Comparison of ENCODE assay signal across 8 cellular contexts in genomic region chr9:4297151-4297794, GRCh38. TPM values are rescaled to one million over a fixed set of nuclear protein-coding genes. Genes with fewer than 3 reads are reported as not detected.
A peak's percentile ranks its signal among the peaks of the same experiment; 100 is the strongest.
DNase-seq lines count a peak whose midpoint lies in the region; ATAC-seq and TF ChIP-seq lines count a peak whose summit lies in the region.

No MANE protein-coding gene starts in this region.

- ATAC-seq in GM19372 (IDR thresholded peaks at IDR 0.05; ENCODE audit: low read depth, unreplicated experiment) = peak; percentile 24
- no peak for ATAC-seq in HG03565 (IDR thresholded peaks at IDR 0.05; ENCODE audit: unreplicated experiment)

- peak; percentile 76 for DNase-seq in COLO668 (lab: John Stamatoyannopoulos, UW; ENCODE audit: unreplicated experiment)
- peak; percentile 90 for DNase-seq in HT1080 (ENCODE audit: low read depth)
- DNase-seq in SKM-1 (lab: John Stamatoyannopoulos, UW; ENCODE audit: unreplicated experiment) = peak; percentile 84
- DNase-seq in T47D (ENCODE audit: low read depth in 1 of 2, low spot score in 1 of 2) = peak; percentile 85 to 86
- DNase-seq in retinal pigment epithelial cell (ENCODE audit: low read depth) = peak; percentile 51

- peaks cover 6% of the 10 kb centered on the region for H3K4me1 ChIP-seq in iPS-18a (ENCODE audit: control insufficient read depth, low read depth, low read length)

- no peaks in the 10 kb centered on the region for H3K36me3 ChIP-seq in iPS-18a (ENCODE audit: control insufficient read depth, low read depth, low read length)

- in situ Hi-C loops in T47D (cut with HindIII; ENCODE audit: low pct_unique_long_range_greater_than_20kb, low sequenced_read_pairs) = no loop called here

- peaks cover 61% of the 10 kb centered on the region for H3K27me3 ChIP-seq in iPS-18a (ENCODE audit: control insufficient read depth, insufficient read depth, low read length)

- H3K4me3 ChIP-seq in iPS-18a (ENCODE audit: low read length) (peak overlapping the region; percentile 80), retinal pigment epithelial cell (ENCODE audit: low read length) (peak overlapping the region; percentile 84)

- peak; percentile 54 for TF ChIP-seq CTCF in retinal pigment epithelial cell (conservative IDR thresholded peaks at IDR 0.05; ENCODE audit: low read depth, low read length)

- H3K27ac ChIP-seq in iPS-18a (ENCODE audit: low read length) = no peak overlapping the region

- no peaks in the 10 kb centered on the region for H3K9me3 ChIP-seq in iPS-18a (ENCODE audit: control insufficient read depth, low read depth, low read length)

- peak overlapping the region; percentile 60 for H3K9ac ChIP-seq in iPS-18a (ENCODE audit: low read length)

RNA-seq across cellular contexts. Expression of gene GLIS3, which starts 2.6 kb away (rescaled TPM):
- total RNA-seq in HT1080 (2014; rRNA removed; shearing (Covaris generic)) = 13.2 and 13.3 TPM in 2 replicates
- polyA plus RNA-seq in HT1080 (2015; cell fraction: cytosol; rRNA removed) = 13.7 and 18.0 TPM in 2 replicates
- polyA plus RNA-seq in HT1080 (2015; cell fraction: nucleus; rRNA removed) = 13.0 and 14.1 TPM in 2 replicates
